ENCODE assay signal across 12 cellular contexts in genomic region chr21:44267655-44268142, GRCh38. TPM values are rescaled to one million over a fixed set of nuclear protein-coding genes. Genes with fewer than 3 reads are reported as not detected.
DNase-seq lines count a peak whose midpoint lies in the region; ATAC-seq, FAIRE-seq and TF ChIP-seq lines count a peak whose summit lies in the region.
"Had no signal": no experiment of that assay in that cellular context is flagged by ENCODE, and none has a peak within 500 bp of the region (broad histone marks: within the 10 kb centered on the region; RNA-seq: fewer than 3 reads in every experiment).

No MANE protein-coding gene starts in this region.

- H3K36me3 ChIP-seq in small intestine (ENCODE audit: control insufficient read depth in 2 of 2, insufficient read depth in 2 of 2, low read length in 2 of 2): no peaks in the 10 kb centered on the region

- TF ChIP-seq CTCF in WTC11 (IDR thresholded peaks at IDR 0.05): 0 out of 2 replicates have a peak, but pooled peaks have one; percentile 13

- peak; percentile 76 for ATAC-seq in WTC11

- WGBS in small intestine, 3 donors: 66 to 78% (median 71%) methylated on average over 19 of the region's 19 CpGs

- no peak for FAIRE-seq in small intestine (lab: Jason Lieb, UNC)
- FAIRE-seq: endometrium had no signal

- POLR2A ChIA-PET in WTC11 (lab: Charles Lee): interaction anchor here (0.7 kb wide), 1 partner anchor 1640 kb away, joined by 3 read pairs; no protein-coding TSS in a partner anchor

- no peak overlapping the region for H3K4me3 ChIP-seq in small intestine (ENCODE audit: low read depth in 1 of 2, low read length in 2 of 2)
- H3K4me3 ChIP-seq: testis had no signal

- H3K4me1 Mint-ChIP-seq in WTC11: peaks cover 4% of the 10 kb centered on the region

- H3K27ac Mint-ChIP-seq in WTC11: no peak overlapping the region
- H3K27ac Mint-ChIP-seq: activated naive CD4-positive, alpha-beta T cell treated with anti-CD3 and anti-CD28 coated beads, Interleukin-2, amount 50 U/mL, for 72 hours had no signal

- no peak for TF ChIP-seq POLR2A in erythroblast (IDR thresholded peaks at IDR 0.05; ENCODE audit: low read length)

- H3K9me3 ChIP-seq in small intestine (ENCODE audit: control insufficient read depth, low read depth): no peaks in the 10 kb centered on the region
- H3K9me3 ChIP-seq: testis had no signal

- H3K36me3 Mint-ChIP-seq in WTC11: no peaks in the 10 kb centered on the region
- H3K36me3 Mint-ChIP-seq: activated naive CD4-positive, alpha-beta T cell treated with anti-CD3 and anti-CD28 coated beads, Interleukin-2, amount 50 U/mL, for 72 hours had no signal

- H3K4me1 ChIP-seq in small intestine (ENCODE audit: control insufficient read depth in 2 of 2, insufficient read depth in 1 of 2, low read depth in 1 of 2, low read length in 1 of 2): no peaks in the 10 kb centered on the region
- H3K4me1 ChIP-seq: testis had no signal

- no peak overlapping the region for H3K27ac ChIP-seq in small intestine (ENCODE audit: low read depth in 1 of 2, low read length in 1 of 2)
- H3K27ac ChIP-seq: testis had no signal

- H3K27me3 ChIP-seq in small intestine (ENCODE audit: control insufficient read depth in 2 of 2, insufficient read depth in 2 of 2, low read length in 2 of 2): no peaks in the 10 kb centered on the region
- H3K27me3 ChIP-seq: testis had no signal

- H3K9me3 Mint-ChIP-seq in WTC11: no peaks in the 10 kb centered on the region
- H3K9me3 Mint-ChIP-seq: activated naive CD4-positive, alpha-beta T cell treated with anti-CD3 and anti-CD28 coated beads, Interleukin-2, amount 50 U/mL, for 72 hours had no signal

- H3K27me3 Mint-ChIP-seq in WTC11 (ENCODE audit: low read depth): no peaks in the 10 kb centered on the region

- no peak overlapping the region for H3K4me3 Mint-ChIP-seq in WTC11

- DNase-seq in COLO668 (lab: John Stamatoyannopoulos, UW; ENCODE audit: unreplicated experiment): peak; percentile 25
- DNase-seq in HT-29 (ENCODE audit: low spot score): peak; percentile 9
- peak; percentile 66 for DNase-seq in WTC11 (ENCODE audit: low spot score)
- DNase-seq in inferior parietal cortex (ENCODE audit: extremely low spot score): peak; percentile 5
- no peak for DNase-seq in small intestine
- no peak for DNase-seq in erythroblast (lab: John Stamatoyannopoulos, UW)
- no peak for DNase-seq in germinal center (ENCODE audit: low spot score)
- DNase-seq in stimulated activated CD4-positive, alpha-beta T cell treated with anti-CD3 and anti-CD28 coated beads, Interleukin-4, amount 100 ng/mL, for 4 hours: no peak
- DNase-seq: mammary epithelial cell, testis had no signal

- CTCF ChIA-PET in WTC11 (lab: Charles Lee): interaction anchor here (0.6 to 1.4 kb wide), 7 partner anchors 13 to 1088 kb away, joined by 3 to 12 read pairs (median 3); no protein-coding TSS in a partner anchor

TF ChIP-seq in WTC11, 78 proteins besides CTCF, POLR2A, EP300 and RAD21 (continues in another document):
- TF ChIP-seq HMGA2 (CRISPR knock-in tag; IDR thresholded peaks at IDR 0.05) (no peak), FOXK1 (CRISPR knock-in tag; IDR thresholded peaks at IDR 0.05) (no peak), EMX1 (CRISPR knock-in tag; IDR thresholded peaks at IDR 0.05) (no peak), ZNF138 (CRISPR knock-in tag; conservative IDR thresholded peaks at IDR 0.05) (no peak), ATF1 (CRISPR knock-in tag; IDR thresholded peaks at IDR 0.05) (no peak), ZNF121 (CRISPR knock-in tag; IDR thresholded peaks at IDR 0.05) (no peak), AFF4 (CRISPR knock-in tag; IDR thresholded peaks at IDR 0.05; ENCODE audit: borderline replicate concordance) (no peak), ZNF317 (CRISPR knock-in tag; IDR thresholded peaks at IDR 0.05; ENCODE audit: borderline replicate concordance, low read depth) (no peak), JAZF1 (CRISPR knock-in tag; IDR thresholded peaks at IDR 0.05) (no peak), ZNF423 (CRISPR knock-in tag; IDR thresholded peaks at IDR 0.05) (no peak), ZNF425 (CRISPR knock-in tag; conservative IDR thresholded peaks at IDR 0.05) (no peak), ELF4 (CRISPR knock-in tag; IDR thresholded peaks at IDR 0.05; ENCODE audit: low read depth) (no peak), TP53 (CRISPR knock-in tag; IDR thresholded peaks at IDR 0.05) (no peak), NR1H2 (CRISPR knock-in tag; IDR thresholded peaks at IDR 0.05) (no peak), E2F4 (CRISPR knock-in tag; IDR thresholded peaks at IDR 0.05; ENCODE audit: borderline replicate concordance, low read depth) (no peak)
- TF ChIP-seq, protein P1, sequence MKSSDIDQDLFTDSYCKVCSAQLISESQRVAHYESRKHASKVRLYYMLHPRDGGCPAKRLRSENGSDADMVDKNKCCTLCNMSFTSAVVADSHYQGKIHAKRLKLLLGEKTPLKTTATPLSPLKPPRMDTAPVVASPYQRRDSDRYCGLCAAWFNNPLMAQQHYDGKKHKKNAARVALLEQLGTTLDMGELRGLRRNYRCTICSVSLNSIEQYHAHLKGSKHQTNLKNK (CRISPR knock-in tag; IDR thresholded peaks at IDR 0.05): no peak

RNA-seq across cellular contexts. Expression of gene DNMT3L, which starts 6.0 kb away (rescaled TPM):
- not detected in 2 replicates for total RNA-seq in HT-29 (2014; rRNA removed; shearing (Covaris generic))
- not detected in 3 replicates for total RNA-seq in WTC11 (2021)
- polyA plus RNA-seq in small intestine: not detected
- total RNA-seq: activated naive CD4-positive, alpha-beta T cell treated with anti-CD3 and anti-CD28 coated beads, Interleukin-2, amount 50 U/mL, for 72 hours; mammary epithelial cell had no signal
- polyA plus RNA-seq: mammary epithelial cell had no signal

RNA-seq across cellular contexts. Expression of gene AIRE, which starts 18.0 kb away (rescaled TPM):
- not detected in 2 replicates for total RNA-seq in HT-29 (2014; rRNA removed; shearing (Covaris generic))
- 0.05 to 0.09 TPM in 2 of 3 replicates, not detected in the other for total RNA-seq in WTC11 (2021)
- under 1 TPM in 1 of 3 donors, not detected in 2; 0.06 TPM for polyA plus RNA-seq in small intestine
- total RNA-seq: activated naive CD4-positive, alpha-beta T cell treated with anti-CD3 and anti-CD28 coated beads, Interleukin-2, amount 50 U/mL, for 72 hours; mammary epithelial cell had no signal
- polyA plus RNA-seq: mammary epithelial cell had no signal

RNA-seq across cellular contexts. Expression of gene ICOSLG, which starts 27.0 kb away (rescaled TPM):
- 1.7 and 2.2 TPM in 2 replicates for total RNA-seq in HT-29 (2014; rRNA removed; shearing (Covaris generic))
- total RNA-seq in WTC11 (2021): 5.8 to 9.0 TPM (median 5.9 TPM) in 3 replicates
- 1 to 10 TPM in 2 of 3 donors, under 1 TPM in 1; 0.89 to 3.2 (median 2.5) TPM for polyA plus RNA-seq in small intestine

RNA-seq across cellular contexts. Expression of gene PFKL, which starts 32.2 kb away (rescaled TPM):
- total RNA-seq in HT-29 (2014; rRNA removed; shearing (Covaris generic)): 142 and 154 TPM in 2 replicates
- 134 to 151 TPM (median 143 TPM) in 3 replicates for total RNA-seq in WTC11 (2021)
- polyA plus RNA-seq in small intestine: 100 to 1,000 TPM; 138 to 281 (median 251) TPM

Comparison
In these comparisons a context has a peak if more than half of its experiments do, and no peak if none do; other contexts are left out.
1. DNase-seq: peak in COLO668 (single experiment), HT-29 (single experiment), WTC11 (single experiment) and inferior parietal cortex (single experiment); none in small intestine (single experiment), erythroblast (0 of 2), germinal center (single experiment) and stimulated activated CD4-positive, alpha-beta T cell treated with anti-CD3 and anti-CD28 coated beads, Interleukin-4, amount 100 ng/mL, for 4 hours (0 of 2).